In the genomic region with DNA sequence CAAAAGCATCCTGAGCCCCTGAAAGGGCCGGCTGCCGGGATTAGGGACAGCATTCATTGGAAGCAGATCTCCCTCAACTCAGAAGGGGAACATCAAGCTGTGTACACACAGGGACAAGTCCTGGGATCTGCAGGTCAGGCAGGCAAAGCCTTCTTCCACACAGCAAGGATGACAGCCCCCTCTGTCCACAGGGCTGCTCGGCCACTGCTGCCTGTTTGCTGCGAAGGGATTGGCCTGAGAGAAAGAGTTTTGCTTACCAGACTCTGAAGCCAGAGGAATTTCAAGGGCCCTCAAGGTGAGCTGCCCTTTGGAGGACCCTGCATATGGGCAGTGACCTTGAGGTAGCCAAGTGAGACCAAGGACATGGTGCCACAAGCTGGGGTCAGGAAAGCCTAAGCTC, we compare ENCODE assay signal across 26 cellular contexts. TPM values are rescaled to one million over a fixed set of nuclear protein-coding genes. Genes with fewer than 3 reads are reported as not detected.
"Had no signal": no experiment of that assay in that cellular context is flagged by ENCODE, and none has a peak within 500 bp of the region (broad histone marks: within the 10 kb centered on the region; RNA-seq: fewer than 3 reads in every experiment).

No MANE protein-coding gene starts in this region.

- DNase-seq: activated B cell treated with CpG ODN at 0.5 μM for 24 hours; activated CD4-positive, alpha-beta T cell treated with anti-CD3 and anti-CD28 coated beads for 48 hours; activated CD4-positive, alpha-beta T cell treated with anti-CD3 and anti-CD28 coated beads, Interleukin-2, amount 50 U/mL, for 1 hour; activated CD4-positive, alpha-beta T cell treated with anti-CD3 and anti-CD28 coated beads, Interleukin-2, amount 50 U/mL, for 48 hours; activated CD8-positive, alpha-beta memory T cell treated with anti-CD3 and anti-CD28 coated beads for 24 hours; activated CD8-positive, alpha-beta T cell treated with anti-CD3 and anti-CD28 coated beads for 36 hours; activated effector memory CD4-positive, alpha-beta T cell treated with anti-CD3 and anti-CD28 coated beads, Interleukin-2, amount 50 U/mL, for 16 hours; activated naive CD4-positive, alpha-beta T cell treated with anti-CD3 and anti-CD28 coated beads for 36 hours; activated naive CD8-positive, alpha-beta T cell treated with anti-CD3 and anti-CD28 coated beads, Interleukin-2, amount 10 ng/mL, durations not matched to agents 7 days and 5 days; activated T-cell treated with anti-CD3 and anti-CD28 coated beads, Interleukin-2, amount 50 U/mL, for 48 hours; dorsolateral prefrontal cortex; effector memory CD8-positive, alpha-beta T cell; erythroblast; foreskin keratinocyte; gastrocnemius medialis; glutamatergic neuron; SW 1271; T-cell; T1000; WERI-Rb-1 had no signal

- H3K9me3 ChIP-seq: ascending aorta, breast epithelium, esophagus muscularis mucosa, gastrocnemius medialis had no signal

- H3K27ac ChIP-seq: ascending aorta, breast epithelium, coronary artery, dorsolateral prefrontal cortex, esophagus muscularis mucosa, foreskin keratinocyte, gastrocnemius medialis, WERI-Rb-1 had no signal

- H3K4me3 ChIP-seq: ascending aorta, breast epithelium, coronary artery, dorsolateral prefrontal cortex, esophagus muscularis mucosa, gastrocnemius medialis had no signal

- ATAC-seq: activated CD4-positive, CD25-positive, alpha-beta regulatory T cell treated with anti-CD3 and anti-CD28 coated beads, Interleukin-2, amount 50 U/mL, for 24 hours; activated CD8-positive, alpha-beta T cell treated with anti-CD3 and anti-CD28 coated beads for 36 hours; activated naive CD4-positive, alpha-beta T cell treated with anti-CD3 and anti-CD28 coated beads, Interleukin-2, amount 50 U/mL, for 72 hours; effector memory CD8-positive, alpha-beta T cell; foreskin keratinocyte; gastrocnemius medialis; T-cell had no signal

- H3K4me1 ChIP-seq: gastrocnemius medialis had no signal

- H3K36me3 ChIP-seq: ascending aorta, breast epithelium, esophagus muscularis mucosa, gastrocnemius medialis, WERI-Rb-1 had no signal

- H3K27me3 ChIP-seq: ascending aorta, breast epithelium, gastrocnemius medialis had no signal

RNA-seq across cellular contexts. Expression of a gene that starts 11.1 kb away (rescaled TPM):
- total RNA-seq: activated B cell treated with CpG ODN at 0.5 μM for 24 hours; activated CD8-positive, alpha-beta T cell treated with anti-CD3 and anti-CD28 coated beads for 36 hours; activated naive CD4-positive, alpha-beta T cell treated with anti-CD3 and anti-CD28 coated beads for 36 hours; activated naive CD4-positive, alpha-beta T cell treated with anti-CD3 and anti-CD28 coated beads, Interleukin-2, amount 50 U/mL, for 72 hours; activated naive CD8-positive, alpha-beta T cell treated with anti-CD3 and anti-CD28 coated beads, Interleukin-2, amount 10 ng/mL, durations not matched to agents 7 days and 5 days had no signal
